In genomic region chr22:29633514-29634312, GRCh38 we compare ENCODE assay signal across 24 cellular contexts. TPM values are rescaled to one million over a fixed set of nuclear protein-coding genes. Genes with fewer than 3 reads are reported as not detected.
DNase-seq lines count a peak whose midpoint lies in the region; ATAC-seq, FAIRE-seq and TF ChIP-seq lines count a peak whose summit lies in the region.
"Had no signal": no experiment of that assay in that cellular context is flagged by ENCODE, and none has a peak within 500 bp of the region (broad histone marks: within the 10 kb centered on the region; RNA-seq: fewer than 3 reads in every experiment).

No MANE protein-coding gene starts in this region.

- TF ChIP-seq EP300 in HepG2 (IDR thresholded peaks at IDR 0.05; ENCODE audit: low read depth in 2 of 2, low read length in 2 of 2) (no peak), HepG2 (CRISPR knock-in tag; IDR thresholded peaks at IDR 0.05; ENCODE audit: borderline replicate concordance) (no peak), gastroesophageal sphincter (IDR thresholded peaks at IDR 0.05) (no peak)

- no peak overlapping the region for H2AFZ ChIP-seq in HepG2 (ENCODE audit: low read length)
- no peak overlapping the region for H2AFZ ChIP-seq in neural progenitor cell (replicated peaks)

- H3K36me3 Mint-ChIP-seq in Calu3 (ENCODE audit: insufficient read depth, unreplicated experiment) (peaks cover 14% of the 10 kb centered on the region), neural progenitor cell (peaks cover 8% of the 10 kb centered on the region)

- H3K36me3 ChIP-seq in HepG2 (replicated peaks in 1 of 2; ENCODE audit: control insufficient read depth in 1 of 2, insufficient read depth in 2 of 2, low read length in 2 of 2) (peaks cover 4 to 13% of the 10 kb centered on the region in 2 experiments; a peak in 3 of 5 replicates), right lobe of liver (peaks cover 0 to 3% (median 0%) of the 10 kb centered on the region in 4 donors), skeletal muscle satellite cell (ENCODE audit: insufficient read depth, low read length) (peaks cover 16% of the 10 kb centered on the region), gastroesophageal sphincter (peaks cover 0 to 20% of the 10 kb centered on the region in 2 donors), neural progenitor cell (no peaks in the 10 kb centered on the region)

- H3K4me1 ChIP-seq in HepG2 (ENCODE audit: insufficient read depth, low read length) (peaks cover 13% of the 10 kb centered on the region), right lobe of liver (no peaks in the 10 kb centered on the region), skeletal muscle satellite cell (ENCODE audit: control insufficient read depth, insufficient read depth, low read length) (peaks cover 42% of the 10 kb centered on the region), gastroesophageal sphincter (peaks cover 0 to 14% (median 0%) of the 10 kb centered on the region in 3 donors), neural progenitor cell (no peaks in the 10 kb centered on the region)
- H3K4me1 ChIP-seq: psoas muscle, tibial artery had no signal

- in situ Hi-C loops in HepG2 (cut with HindIII; ENCODE audit: extremely low pct_ligation_motif_present, low pct_unique_long_range_greater_than_20kb) = loop anchor here (10.0 kb wide), 1 partner anchor 451 kb away; the partner anchor contains the start of gene HORMAD2
- in situ Hi-C loops in astrocyte of the spinal cord (cut with HindIII; ENCODE audit: low sequenced_read_pairs) = no loop called here

- TF ChIP-seq CTCF in HepG2 (CRISPR knock-in tag; IDR thresholded peaks at IDR 0.05) (no peak), right lobe of liver (IDR thresholded peaks at IDR 0.05) (no peak), astrocyte of the spinal cord (IDR thresholded peaks at IDR 0.05; ENCODE audit: low read depth, low read length) (no peak), gastroesophageal sphincter (IDR thresholded peaks at IDR 0.05) (no peak), Calu3 (IDR thresholded peaks at IDR 0.05; ENCODE audit: unreplicated experiment) (no peak), neural progenitor cell (IDR thresholded peaks at IDR 0.05) (no peak)

- no peak overlapping the region for H3K4me3 Mint-ChIP-seq in Calu3 (ENCODE audit: low read depth, unreplicated experiment)
- no peak overlapping the region for H3K4me3 Mint-ChIP-seq in neural progenitor cell
- H3K4me3 Mint-ChIP-seq: CD4-positive, alpha-beta T cell; stimulated activated naive CD8-positive, alpha-beta T cell treated with anti-CD3 and anti-CD28 coated beads, Interleukin-15, Interleukin-2, amounts not matched to agents 100 ng/mL and 50 ng/mL, for 24 hours; T-cell had no signal

- BruUV-seq in HepG2 (replicated peaks; lab: Mats Ljungman, UMichigan) = no TSS peak
- no TSS peak for BruUV-seq in Calu3 (replicated peaks; lab: Mats Ljungman, UMichigan)

- H3K4me2 ChIP-seq in HepG2 (ENCODE audit: low read depth, low read length) = no peak overlapping the region
- H3K4me2 ChIP-seq in skeletal muscle satellite cell (ENCODE audit: low read length) = peak overlapping the region; percentile 2
- H3K4me2 ChIP-seq in neural progenitor cell = no peak overlapping the region

- no peak for TF ChIP-seq POLR2A in HepG2 (IDR thresholded peaks at IDR 0.05; ENCODE audit: insufficient read depth in 1 of 2, low read depth in 2 of 2, low read length in 2 of 2)
- no peak for TF ChIP-seq POLR2A in right lobe of liver (IDR thresholded peaks at IDR 0.05)
- no peak for TF ChIP-seq POLR2A in gastroesophageal sphincter (IDR thresholded peaks at IDR 0.05)

- no peak overlapping the region for H3K27ac Mint-ChIP-seq in Calu3 (ENCODE audit: unreplicated experiment)
- H3K27ac Mint-ChIP-seq in neural progenitor cell = no peak overlapping the region
- H3K27ac Mint-ChIP-seq: CD4-positive, alpha-beta T cell; stimulated activated naive CD8-positive, alpha-beta T cell treated with anti-CD3 and anti-CD28 coated beads, Interleukin-15, Interleukin-2, amounts not matched to agents 100 ng/mL and 50 ng/mL, for 24 hours; T-cell had no signal

- no peak for ATAC-seq in HepG2
- no peak for ATAC-seq in right lobe of liver
- ATAC-seq in gastroesophageal sphincter = no peak
- ATAC-seq: body of pancreas, left colon, psoas muscle, T-cell had no signal

- CTCF ChIA-PET in HepG2 (lab: Yijun Ruan, JAX; ENCODE audit: low intra/inter-chr PET ratio, low total read pairs) (no interaction called here), Calu3 (lab: Charles Lee) (no interaction called here)

- intact Hi-C loops in HepG2 (cut with micrococcal nuclease; ENCODE audit: unreplicated experiment) = no loop called here
- intact Hi-C loops in right lobe of liver (cut with DNase I) = no loop called here
- intact Hi-C loops in Calu3 (cut with micrococcal nuclease; ENCODE audit: unreplicated experiment) = loop anchor here (10.0 kb wide), 1 partner anchor 371 kb away; no protein-coding TSS in a partner anchor

- 95% methylated on average over 6 of the region's 6 CpGs for WGBS in HepG2 (ENCODE audit: low lambda C conversion rate)
- WGBS in right lobe of liver (ENCODE audit: insufficient coverage, low coverage, low lambda C conversion rate, missing lambda C conversion rate) = 78% methylated on average over 6 of the region's 6 CpGs
- 65 to 67% methylated on average over 5 to 6 of the region's 6 CpGs for WGBS in gastroesophageal sphincter (ENCODE audit: low coverage in 1 of 2), 2 donors

- H3K9ac ChIP-seq in HepG2 (ENCODE audit: insufficient read depth, low read depth, low read length) (no peak overlapping the region), skeletal muscle satellite cell (ENCODE audit: low read depth, low read length) (no peak overlapping the region), neural progenitor cell (no peak overlapping the region)

- H3K27me3 ChIP-seq in HepG2 (ENCODE audit: control insufficient read depth in 1 of 2, insufficient read depth in 2 of 2, low read length in 2 of 2) (no peaks in the 10 kb centered on the region), right lobe of liver (no peaks in the 10 kb centered on the region), skeletal muscle satellite cell (ENCODE audit: control insufficient read depth, insufficient read depth, low read length) (no peaks in the 10 kb centered on the region), gastroesophageal sphincter (no peaks in the 10 kb centered on the region), neural progenitor cell (no peaks in the 10 kb centered on the region)
- H3K27me3 ChIP-seq: body of pancreas, tibial artery had no signal

- H4K20me1 ChIP-seq in HepG2 (ENCODE audit: insufficient read depth, low read length) (peaks cover 4% of the 10 kb centered on the region; the same call in 1 of the 2 replicates), neural progenitor cell (ENCODE audit: low read depth) (peaks cover 29% of the 10 kb centered on the region)

- TF ChIP-seq RAD21 in HepG2 (CRISPR knock-in tag; IDR thresholded peaks at IDR 0.05) = no peak

- H3K9me3 Mint-ChIP-seq in Calu3 (ENCODE audit: low read depth, unreplicated experiment) = no peaks in the 10 kb centered on the region
- H3K9me3 Mint-ChIP-seq in neural progenitor cell = no peaks in the 10 kb centered on the region
- H3K9me3 Mint-ChIP-seq: CD4-positive, alpha-beta T cell; stimulated activated naive CD8-positive, alpha-beta T cell treated with anti-CD3 and anti-CD28 coated beads, Interleukin-15, Interleukin-2, amounts not matched to agents 100 ng/mL and 50 ng/mL, for 24 hours; T-cell had no signal

- H3K4me1 Mint-ChIP-seq in Calu3 (ENCODE audit: low read depth, unreplicated experiment) (peaks cover 31% of the 10 kb centered on the region), neural progenitor cell (peaks cover 9% of the 10 kb centered on the region)

- H3K27ac ChIP-seq in HepG2 (ENCODE audit: extremely low read length, insufficient read depth, low read length) (no peak overlapping the region), right lobe of liver (no peak overlapping the region), gastroesophageal sphincter (no peak overlapping the region), neural progenitor cell (no peak overlapping the region)
- H3K27ac ChIP-seq: body of pancreas, psoas muscle, skin epidermis, tibial artery had no signal

- H3K4me3 ChIP-seq in HepG2 (replicated peaks in 1 of 3; ENCODE audit: insufficient read depth in 1 of 3, low read depth in 2 of 3, low read length in 3 of 3) (no peak overlapping the region), right lobe of liver (no peak overlapping the region), astrocyte of the spinal cord (ENCODE audit: low read depth, low read length) (no peak overlapping the region), skeletal muscle satellite cell (ENCODE audit: low read length) (no peak overlapping the region), gastroesophageal sphincter (no peak overlapping the region), neural progenitor cell (no peak overlapping the region)
- H3K4me3 ChIP-seq: body of pancreas, HAP-1, psoas muscle, skin epidermis, tibial artery had no signal

- H3K27me3 Mint-ChIP-seq in Calu3 (ENCODE audit: unreplicated experiment) (no peaks in the 10 kb centered on the region), neural progenitor cell (ENCODE audit: insufficient read depth, low read depth) (no peaks in the 10 kb centered on the region)
- H3K27me3 Mint-ChIP-seq: CD4-positive, alpha-beta T cell; stimulated activated naive CD8-positive, alpha-beta T cell treated with anti-CD3 and anti-CD28 coated beads, Interleukin-15, Interleukin-2, amounts not matched to agents 100 ng/mL and 50 ng/mL, for 24 hours; T-cell had no signal

- DNase-seq in HepG2 (ENCODE audit: low spot score) (no peak), right lobe of liver (no peak), M059J (ENCODE audit: low read depth) (peak; percentile 56), astrocyte of the spinal cord (ENCODE audit: low read depth, low spot score) (peak; percentile 77), Calu3 (no peak), neural progenitor cell (ENCODE audit: low spot score) (no peak)
- DNase-seq: body of pancreas; CD4-positive, alpha-beta T cell; DMS53; head of caudate nucleus; left colon; midbrain; NCI-H2171; NCI-H526; psoas muscle; Right ventricle myocardium superior; T-cell; tibial artery had no signal

- POLR2A ChIA-PET in HepG2 (lab: Yijun Ruan, JAX) = no interaction called here

- no peaks in the 10 kb centered on the region for H3F3A ChIP-seq in neural progenitor cell (ENCODE audit: low read depth)

- peaks cover 29% of the 10 kb centered on the region for H3K79me2 ChIP-seq in HepG2 (ENCODE audit: insufficient read depth, low read length)
- H3K79me2 ChIP-seq in neural progenitor cell (ENCODE audit: low read depth) = peaks cover 7% of the 10 kb centered on the region

- H3K9me3 ChIP-seq in HepG2 (ENCODE audit: low read length) (no peaks in the 10 kb centered on the region), right lobe of liver (no peaks in the 10 kb centered on the region), skeletal muscle satellite cell (replicated peaks; ENCODE audit: low read length) (no peaks in the 10 kb centered on the region), gastroesophageal sphincter (no peaks in the 10 kb centered on the region), neural progenitor cell (ENCODE audit: low read depth) (no peaks in the 10 kb centered on the region)
- H3K9me3 ChIP-seq: body of pancreas, HAP-1, psoas muscle, tibial artery had no signal

- no peak for FAIRE-seq in HepG2 (lab: Jason Lieb, UNC)
- FAIRE-seq: colon had no signal

RNA-seq across cellular contexts. Expression of gene NF2, which starts 30.3 kb away (rescaled TPM):
- total RNA-seq in HepG2 (2016; rRNA removed; fragmentation: Illumina TruSeq; extraction: Trizol) (33.3 and 45.3 TPM in 2 replicates), right lobe of liver (10 to 100 TPM in 5 of 6 experiments, 1 to 10 TPM in 1; 9.6 to 24.8 (median 14.0) TPM), gastroesophageal sphincter (10 to 100 TPM; 39.8 to 61.0 (median 45.1) TPM), Calu3 (2022) (117 and 132 TPM in 2 replicates), neural progenitor cell (ENCODE audit: low replicate concordance) (18.7 and 28.1 TPM in 2 replicates)
- total RNA-seq in HepG2 (2016; cell fraction: cytosol; rRNA removed; fragmentation: Illumina TruSeq; extraction: Trizol; ENCODE audit: low read depth) = 6.6 and 7.4 TPM in 2 replicates
- total RNA-seq in HepG2 (2016; cell fraction: insoluble cytoplasmic fraction; rRNA removed; fragmentation: Illumina TruSeq; extraction: Trizol) = 33.3 and 42.0 TPM in 2 replicates
- total RNA-seq in HepG2 (2016; cell fraction: membrane; rRNA removed; fragmentation: Illumina TruSeq; extraction: Trizol) = 21.0 and 24.2 TPM in 2 replicates
- total RNA-seq in HepG2 (2016; cell fraction: nucleus; rRNA removed; fragmentation: Illumina TruSeq; extraction: Trizol) = 25.6 and 28.1 TPM in 2 replicates
- 8.8 and 9.3 TPM in 2 replicates for polyA plus RNA-seq in HepG2 (2011; rRNA removed)
- polyA plus RNA-seq in HepG2 (2011; cell fraction: cytosol; rRNA removed) = 6.9 and 7.3 TPM in 2 replicates
- 8.1 and 8.6 TPM in 2 replicates for polyA plus RNA-seq in HepG2 (2011; cell fraction: nucleus; rRNA removed)
- polyA plus RNA-seq in HepG2 (2012) = 6.4 TPM in 2 replicates
- 3.3 and 5.4 TPM in 2 replicates for polyA plus RNA-seq in HepG2 (2016; cell fraction: cytosol; fragmentation: Illumina TruSeq; extraction: Trizol; ENCODE audit: low read depth)
- 21.1 and 24.6 TPM in 2 replicates for polyA plus RNA-seq in HepG2 (2016; cell fraction: insoluble cytoplasmic fraction; fragmentation: Illumina TruSeq; extraction: Trizol; ENCODE audit: low read depth)
- polyA plus RNA-seq in HepG2 (2016; cell fraction: membrane; fragmentation: Illumina TruSeq; extraction: Trizol; ENCODE audit: low read depth) = 9.8 and 11.9 TPM in 2 replicates
- polyA plus RNA-seq in HepG2 (2016; cell fraction: nucleus; fragmentation: Illumina TruSeq; extraction: Trizol; ENCODE audit: insufficient read depth, low read depth) = 23.3 and 24.8 TPM in 2 replicates
- 25.7 and 39.3 TPM in 2 replicates for polyA minus RNA-seq in HepG2 (2011; rRNA and poly(A)+ RNA removed; ENCODE audit: low replicate concordance)
- polyA minus RNA-seq in HepG2 (2011; cell fraction: cytosol; rRNA and poly(A)+ RNA removed) = 12.4 and 13.6 TPM in 2 replicates
- polyA minus RNA-seq in HepG2 (2011; cell fraction: nucleus; rRNA and poly(A)+ RNA removed) = 11.5 and 15.2 TPM in 2 replicates
- total RNA-seq in M059J (2014; rRNA removed; shearing (Covaris generic)) = 50.5 and 86.0 TPM in 2 replicates
- 83.9 and 91.5 TPM in 2 replicates for total RNA-seq in skeletal muscle satellite cell (2012; rRNA removed)

RNA-seq across cellular contexts. Expression of gene NIPSNAP1, which starts 52.8 kb away (rescaled TPM):
- 159 and 167 TPM in 2 replicates for total RNA-seq in HepG2 (2016; rRNA removed; fragmentation: Illumina TruSeq; extraction: Trizol)
- 36.4 and 36.6 TPM in 2 replicates for total RNA-seq in HepG2 (2016; cell fraction: cytosol; rRNA removed; fragmentation: Illumina TruSeq; extraction: Trizol; ENCODE audit: low read depth)
- 162 and 163 TPM in 2 replicates for total RNA-seq in HepG2 (2016; cell fraction: insoluble cytoplasmic fraction; rRNA removed; fragmentation: Illumina TruSeq; extraction: Trizol)
- 98.2 and 102 TPM in 2 replicates for total RNA-seq in HepG2 (2016; cell fraction: membrane; rRNA removed; fragmentation: Illumina TruSeq; extraction: Trizol)
- total RNA-seq in HepG2 (2016; cell fraction: nucleus; rRNA removed; fragmentation: Illumina TruSeq; extraction: Trizol) = 68.4 and 75.1 TPM in 2 replicates
- polyA plus RNA-seq in HepG2 (2011; rRNA removed) = 203 and 212 TPM in 2 replicates
- 167 and 170 TPM in 2 replicates for polyA plus RNA-seq in HepG2 (2011; cell fraction: cytosol; rRNA removed)
- polyA plus RNA-seq in HepG2 (2011; cell fraction: nucleus; rRNA removed) = 133 and 152 TPM in 2 replicates
- polyA plus RNA-seq in HepG2 (2012) = 126 and 158 TPM in 2 replicates
- polyA plus RNA-seq in HepG2 (2016; cell fraction: cytosol; fragmentation: Illumina TruSeq; extraction: Trizol; ENCODE audit: low read depth) = 33.2 and 39.7 TPM in 2 replicates
- 169 and 174 TPM in 2 replicates for polyA plus RNA-seq in HepG2 (2016; cell fraction: insoluble cytoplasmic fraction; fragmentation: Illumina TruSeq; extraction: Trizol; ENCODE audit: low read depth)
- 73.5 and 79.3 TPM in 2 replicates for polyA plus RNA-seq in HepG2 (2016; cell fraction: membrane; fragmentation: Illumina TruSeq; extraction: Trizol; ENCODE audit: low read depth)
- polyA plus RNA-seq in HepG2 (2016; cell fraction: nucleus; fragmentation: Illumina TruSeq; extraction: Trizol; ENCODE audit: insufficient read depth, low read depth) = 104 and 117 TPM in 2 replicates
- polyA minus RNA-seq in HepG2 (2011; rRNA and poly(A)+ RNA removed; ENCODE audit: low replicate concordance) = 19.6 and 162 TPM in 2 replicates
- 70.8 and 86.6 TPM in 2 replicates for polyA minus RNA-seq in HepG2 (2011; cell fraction: cytosol; rRNA and poly(A)+ RNA removed)
- polyA minus RNA-seq in HepG2 (2011; cell fraction: nucleus; rRNA and poly(A)+ RNA removed) = 55.0 and 66.1 TPM in 2 replicates
- 100 to 1,000 TPM in 5 of 6 experiments, 10 to 100 TPM in 1; 94.5 to 149 (median 141) TPM for total RNA-seq in right lobe of liver
- total RNA-seq in M059J (2014; rRNA removed; shearing (Covaris generic)) = 67.4 and 71.3 TPM in 2 replicates
- 37.8 and 51.5 TPM in 2 replicates for total RNA-seq in skeletal muscle satellite cell (2012; rRNA removed)
- total RNA-seq in gastroesophageal sphincter = 10 to 100 TPM in 2 of 4 donors, 1 to 10 TPM in 2; 8.3 to 11.7 (median 10.6) TPM
- 115 and 117 TPM in 2 replicates for total RNA-seq in Calu3 (2022)
- 266 and 311 TPM in 2 replicates for total RNA-seq in neural progenitor cell (ENCODE audit: low replicate concordance)

Comparison
In these comparisons a context has a peak if more than half of its experiments do, and no peak if none do; other contexts are left out.
1. DNase-seq: peak in M059J (single experiment) and astrocyte of the spinal cord (single experiment); none in HepG2 (single experiment), right lobe of liver (0 of 3), Calu3 (single experiment) and neural progenitor cell (single experiment).